ENCODE assay signal across 8 cellular contexts in genomic region chr9:27528886-27529315, GRCh38. TPM values are rescaled to one million over a fixed set of nuclear protein-coding genes. Genes with fewer than 3 reads are reported as not detected.
DNase-seq lines count a peak whose midpoint lies in the region; ATAC-seq and TF ChIP-seq lines count a peak whose summit lies in the region.

No MANE protein-coding gene starts in this region.

- no peak for DNase-seq in GM12864 (ENCODE audit: low read depth)
- DNase-seq in HEK293T (ENCODE audit: extremely low spot score): peak; percentile 50
- peak; percentile 53 for DNase-seq in activated naive CD4-positive, alpha-beta T cell treated with anti-CD3 and anti-CD28 coated beads, Interleukin-2, amount 10 ng/mL, durations not matched to agents 7 days and 5 days
- DNase-seq in Right ventricle myocardium inferior (ENCODE audit: missing footprints): peak; percentile 68
- peak; percentile 73 to 82 (median 77) for DNase-seq in ovary
- DNase-seq in NCI-H187 (lab: John Stamatoyannopoulos, UW): no peak

- H3K36me3 Mint-ChIP-seq in activated naive CD4-positive, alpha-beta T cell treated with anti-CD3 and anti-CD28 coated beads, Interleukin-2, amount 10 ng/mL, durations not matched to agents 7 days and 5 days: no peaks in the 10 kb centered on the region

- H3K36me3 ChIP-seq in OCI-LY3 (replicated peaks; ENCODE audit: low read depth, low read length) (no peaks in the 10 kb centered on the region), ovary (no peaks in the 10 kb centered on the region)

- H3K9ac ChIP-seq in OCI-LY3 (ENCODE audit: low read length): peak overlapping the region; percentile 54

- H3K27ac Mint-ChIP-seq in activated naive CD4-positive, alpha-beta T cell treated with anti-CD3 and anti-CD28 coated beads, Interleukin-2, amount 10 ng/mL, durations not matched to agents 7 days and 5 days: no peak overlapping the region

- peak overlapping the region; percentile 68 for H3K4me2 ChIP-seq in OCI-LY3 (ENCODE audit: low read length)

- H3K4me1 Mint-ChIP-seq in activated naive CD4-positive, alpha-beta T cell treated with anti-CD3 and anti-CD28 coated beads, Interleukin-2, amount 10 ng/mL, durations not matched to agents 7 days and 5 days: peaks cover 15% of the 10 kb centered on the region

- ATAC-seq in Right ventricle myocardium inferior: peak; percentile 72
- ATAC-seq in HG03521 (IDR thresholded peaks at IDR 0.05; ENCODE audit: unreplicated experiment): no peak

- intact Hi-C loops in Right ventricle myocardium inferior (cut with DNase I) (loop anchor here (1.0 to 5.0 kb wide), 4 partner anchors 97 to 196 kb away; no protein-coding TSS in a partner anchor), ovary (cut with DNase I) (loop anchor here (2.0 to 10.0 kb wide), 5 partner anchors 54 to 192 kb away; no protein-coding TSS in a partner anchor)

- CTCF ChIA-PET in HEK293T (lab: Yijun Ruan, JAX): interaction anchor here (1.5 kb wide), 1 partner anchor 196 kb away, joined by 4 read pairs; no protein-coding TSS in a partner anchor
- CTCF ChIA-PET in activated naive CD4-positive, alpha-beta T cell treated with anti-CD3 and anti-CD28 coated beads, Interleukin-2, amount 10 ng/mL, durations not matched to agents 7 days and 5 days (lab: Charles Lee): interaction anchor here (0.7 to 5.4 kb wide), 17 partner anchors 10 to 212 kb away, joined by 3 to 51 read pairs (median 4); no protein-coding TSS in a partner anchor

- no peak for TF ChIP-seq EP300 in ovary (IDR thresholded peaks at IDR 0.05)

- peak overlapping the region; percentile 33 for H2AFZ ChIP-seq in OCI-LY3 (ENCODE audit: low read depth, low read length)

- peak; percentile 17 for TF ChIP-seq POLR2A in ovary (IDR thresholded peaks at IDR 0.05)

- H3K27ac ChIP-seq in OCI-LY3 (ENCODE audit: low read length): no peak overlapping the region
- peak overlapping the region; percentile 91 to 92 for H3K27ac ChIP-seq in ovary

- no peaks in the 10 kb centered on the region for H3K9me3 ChIP-seq in OCI-LY3 (ENCODE audit: insufficient read depth, low read length)
- H3K9me3 ChIP-seq in ovary: no peaks in the 10 kb centered on the region

- peak overlapping the region; percentile 83 for H3K4me3 Mint-ChIP-seq in activated naive CD4-positive, alpha-beta T cell treated with anti-CD3 and anti-CD28 coated beads, Interleukin-2, amount 10 ng/mL, durations not matched to agents 7 days and 5 days

- no peaks in the 10 kb centered on the region for H3K79me2 ChIP-seq in OCI-LY3 (ENCODE audit: low read length)

- H4K20me1 ChIP-seq in OCI-LY3 (ENCODE audit: insufficient read depth, low read length): 0 out of 2 replicates have a peak, but pooled peaks cover 6% of the 10 kb centered on the region

- peak overlapping the region; percentile 72 for H3K4me3 ChIP-seq in GM12864 (ENCODE audit: low read depth, low read length)
- peak overlapping the region; percentile 78 for H3K4me3 ChIP-seq in OCI-LY3 (ENCODE audit: low read length)
- peak overlapping the region; percentile 68 for H3K4me3 ChIP-seq in ovary

- peaks cover 6% of the 10 kb centered on the region for H3K4me1 ChIP-seq in OCI-LY3 (ENCODE audit: low read length)
- H3K4me1 ChIP-seq in ovary (ENCODE audit: insufficient read depth): peaks cover 11% of the 10 kb centered on the region

- H3K27me3 ChIP-seq in OCI-LY3 (ENCODE audit: low read depth, low read length): peaks cover 64% of the 10 kb centered on the region
- no peaks in the 10 kb centered on the region for H3K27me3 ChIP-seq in ovary

- H3K27me3 Mint-ChIP-seq in activated naive CD4-positive, alpha-beta T cell treated with anti-CD3 and anti-CD28 coated beads, Interleukin-2, amount 10 ng/mL, durations not matched to agents 7 days and 5 days: peaks cover 36% of the 10 kb centered on the region

- POLR2A ChIA-PET in HEK293T (lab: Yijun Ruan, JAX): no interaction called here

- TF ChIP-seq CTCF in GM12864 (IDR thresholded peaks at IDR 0.05; ENCODE audit: low read depth, low read length, missing control alignments) (no peak), OCI-LY3 (IDR thresholded peaks at IDR 0.05; ENCODE audit: low read depth, low read length) (no peak), ovary (IDR thresholded peaks at IDR 0.05) (no peak)

- no peaks in the 10 kb centered on the region for H3K9me3 Mint-ChIP-seq in activated naive CD4-positive, alpha-beta T cell treated with anti-CD3 and anti-CD28 coated beads, Interleukin-2, amount 10 ng/mL, durations not matched to agents 7 days and 5 days

- 0 to 2% (median 0%) methylated on average over 24 to 25 of the region's 25 CpGs for WGBS in ovary, 3 donors

TF ChIP-seq in HEK293T, 16 proteins besides CTCF, POLR2A, EP300 and RAD21:
- TF ChIP-seq L3MBTL2 (conservative IDR thresholded peaks at IDR 0.05): peak; percentile 51; the same call in 1 of the 2 replicates
- no peak for TF ChIP-seq ARNT (IDR thresholded peaks at IDR 0.05)
TF ChIP-seq in HEK293T: peak in this region for 1.

RNA-seq across cellular contexts. Expression of gene MOB3B, which starts 0.7 kb away (rescaled TPM):
- total RNA-seq in Right ventricle myocardium inferior (1.5 TPM), ovary (10 to 100 TPM; 19.3 to 68.2 (median 28.1) TPM)
- polyA plus RNA-seq in ovary: 10 to 100 TPM; 16.3 to 31.6 TPM

RNA-seq across cellular contexts. Expression of gene IFNK, which starts 4.8 kb away (rescaled TPM):
- total RNA-seq in Right ventricle myocardium inferior: not detected
- not detected for total RNA-seq in ovary
- polyA plus RNA-seq in ovary: not detected

RNA-seq across cellular contexts. Expression of gene C9orf72, which starts 44.4 kb away (rescaled TPM):
- total RNA-seq in Right ventricle myocardium inferior (18.7 TPM), ovary (100 to 1,000 TPM in 1 of 7 donors, 10 to 100 TPM in 6; 18.5 to 100 (median 25.3) TPM)
- polyA plus RNA-seq in ovary: 10 to 100 TPM; 13.4 to 16.1 TPM

Comparison
In these comparisons a context has a peak if more than half of its experiments do, and no peak if none do; other contexts are left out.
1. DNase-seq: peak in HEK293T (single experiment), activated naive CD4-positive, alpha-beta T cell treated with anti-CD3 and anti-CD28 coated beads, Interleukin-2, amount 10 ng/mL, durations not matched to agents 7 days and 5 days (single experiment), Right ventricle myocardium inferior (single experiment) and ovary (5 of 5); none in GM12864 (single experiment) and NCI-H187 (0 of 2).
2. Peak in every context shown above with its lines, with median percentiles within 50 percentile points of each other: H3K4me3 ChIP-seq.